ENCODE assay signal across 14 cellular contexts in the genomic region with DNA sequence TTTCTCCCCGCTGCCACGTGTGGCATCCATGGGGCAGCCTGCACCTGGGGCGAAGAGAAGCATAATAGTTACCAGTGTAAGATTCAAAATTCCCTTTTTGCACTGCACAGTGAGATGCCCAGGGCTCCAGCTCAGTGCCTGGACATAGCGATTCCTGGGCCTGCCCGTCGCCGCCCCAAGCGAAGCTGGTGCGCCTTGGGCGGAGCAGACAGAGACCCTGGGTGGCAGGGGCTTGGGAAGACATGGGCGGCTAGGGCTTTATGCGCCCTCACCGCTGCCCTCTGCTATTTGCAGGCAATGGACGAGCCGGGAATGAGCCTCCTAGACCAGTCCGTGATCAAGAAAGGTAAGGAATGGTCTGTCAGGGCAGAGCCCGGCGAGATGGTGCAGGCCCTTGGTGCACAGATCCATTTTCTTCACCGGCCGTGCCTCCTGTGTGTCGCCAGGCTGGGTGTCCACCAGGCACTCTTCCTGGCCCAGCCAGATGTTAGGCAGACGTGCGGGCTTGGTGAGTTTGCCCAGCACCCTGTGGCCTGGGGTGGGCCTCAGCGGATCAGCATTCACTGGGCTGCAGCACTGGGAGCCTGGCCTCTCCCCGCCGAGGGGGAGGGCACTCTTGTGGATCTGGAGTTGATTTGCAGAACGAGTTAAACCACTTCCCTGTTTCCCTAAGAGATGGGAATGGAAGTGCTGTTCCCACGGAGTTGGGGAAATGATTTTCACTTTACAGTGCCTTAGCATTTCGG. TPM values are rescaled to one million over a fixed set of nuclear protein-coding genes. Genes with fewer than 3 reads are reported as not detected.
A peak's percentile ranks its signal among the peaks of the same experiment; 100 is the strongest.
DNase-seq lines count a peak whose midpoint lies in the region; ATAC-seq, FAIRE-seq and TF ChIP-seq lines count a peak whose summit lies in the region.
"Had no signal": no experiment of that assay in that cellular context is flagged by ENCODE, and none has a peak within 500 bp of the region (broad histone marks: within the 10 kb centered on the region; RNA-seq: fewer than 3 reads in every experiment).

No MANE protein-coding gene starts in this region.

- H3K4me3 ChIP-seq in BLaER1 = no peak overlapping the region
- no peak overlapping the region for H3K4me3 ChIP-seq in mucosa of descending colon
- H3K4me3 ChIP-seq: gastroesophageal sphincter had no signal

- ATAC-seq in mucosa of descending colon = peak; percentile 22
- no peak for ATAC-seq in GM21576 (IDR thresholded peaks at IDR 0.05; ENCODE audit: unreplicated experiment)
- ATAC-seq: gastroesophageal sphincter had no signal

- H3K27me3 ChIP-seq in BLaER1 = peaks cover 66% of the 10 kb centered on the region
- H3K27me3 ChIP-seq: BE2C had no signal

- TF ChIP-seq CTCF in mucosa of descending colon (IDR thresholded peaks at IDR 0.05) = no peak

- H3K36me3 ChIP-seq in BLaER1 (no peaks in the 10 kb centered on the region), mucosa of descending colon (ENCODE audit: low read depth) (no peaks in the 10 kb centered on the region)
- H3K36me3 ChIP-seq: BE2C, gastroesophageal sphincter had no signal

- no peaks in the 10 kb centered on the region for H3K9me3 Mint-ChIP-seq in dendritic cell treated with granulocyte-macrophage colony-stimulating factor and Interleukin-4, amounts not matched to agents 40 ng/mL and 50 ng/mL, for 4 days
- H3K9me3 Mint-ChIP-seq: stimulated activated naive CD8-positive, alpha-beta T cell treated with anti-CD3 and anti-CD28 coated beads, Interleukin-15, Interleukin-2, amounts not matched to agents 100 ng/mL and 50 ng/mL, for 24 hours had no signal

- peak overlapping the region; percentile 10 for H3K27ac Mint-ChIP-seq in dendritic cell treated with granulocyte-macrophage colony-stimulating factor and Interleukin-4, amounts not matched to agents 40 ng/mL and 50 ng/mL, for 4 days
- H3K27ac Mint-ChIP-seq: stimulated activated naive CD8-positive, alpha-beta T cell treated with anti-CD3 and anti-CD28 coated beads, Interleukin-15, Interleukin-2, amounts not matched to agents 100 ng/mL and 50 ng/mL, for 24 hours had no signal

- H3K9ac ChIP-seq in BLaER1 = no peak overlapping the region

- H3K4me2 ChIP-seq in BLaER1 = peak overlapping the region; percentile 100

- H3K9me3 ChIP-seq in BLaER1 = peaks cover 5% of the 10 kb centered on the region; the same call in 1 of the 2 replicates
- no peaks in the 10 kb centered on the region for H3K9me3 ChIP-seq in mucosa of descending colon
- H3K9me3 ChIP-seq: BE2C, gastroesophageal sphincter had no signal

- no peak overlapping the region for H3K27ac ChIP-seq in BLaER1
- H3K27ac ChIP-seq: gastroesophageal sphincter had no signal

- peak; percentile 67 for DNase-seq in HT-29 (ENCODE audit: low spot score)
- no peak for DNase-seq in mucosa of descending colon
- no peak for DNase-seq in C1 segment of cervical spinal cord (lab: John Stamatoyannopoulos, UW)
- no peak for DNase-seq in NCI-H1105 (lab: John Stamatoyannopoulos, UW)
- no peak for DNase-seq in HTR-8/SVneo (ENCODE audit: insufficient read length, low spot score)
- DNase-seq: BE2C; NCI-H1105 treated with DMSO at 0.1 percent for 48 hours; SHP77; stimulated activated CD4-positive, alpha-beta T cell treated with anti-CD3 and anti-CD28 coated beads, Interleukin-4, amount 100 ng/mL, for 4 hours had no signal

- intact Hi-C loops in dendritic cell treated with granulocyte-macrophage colony-stimulating factor and Interleukin-4, amounts not matched to agents 40 ng/mL and 50 ng/mL, for 4 days (cut with micrococcal nuclease) = no loop called here
- intact Hi-C loops in mucosa of descending colon (cut with DNase I, micrococcal nuclease) = loop anchor here in 1 of 2 donors (5.0 kb wide), 1 partner anchor 142 kb away; a partner anchor contains a TSS

- no peak for FAIRE-seq in HTR-8/SVneo (lab: Jason Lieb, UNC)

- H3K27me3 Mint-ChIP-seq in dendritic cell treated with granulocyte-macrophage colony-stimulating factor and Interleukin-4, amounts not matched to agents 40 ng/mL and 50 ng/mL, for 4 days = peaks cover 45% of the 10 kb centered on the region

- no peak overlapping the region for H3K4me3 Mint-ChIP-seq in dendritic cell treated with granulocyte-macrophage colony-stimulating factor and Interleukin-4, amounts not matched to agents 40 ng/mL and 50 ng/mL, for 4 days

- H3K36me3 Mint-ChIP-seq in dendritic cell treated with granulocyte-macrophage colony-stimulating factor and Interleukin-4, amounts not matched to agents 40 ng/mL and 50 ng/mL, for 4 days (ENCODE audit: low read depth) = no peaks in the 10 kb centered on the region

- 0 out of 2 replicates have a peak, but pooled peaks cover 8% of the 10 kb centered on the region for H4K20me1 ChIP-seq in BLaER1

- H3K4me1 ChIP-seq in BLaER1 (peaks cover 72% of the 10 kb centered on the region), mucosa of descending colon (ENCODE audit: low read depth) (peaks cover 19% of the 10 kb centered on the region)
- H3K4me1 ChIP-seq: BE2C had no signal

- peaks cover 40% of the 10 kb centered on the region for H3K4me1 Mint-ChIP-seq in dendritic cell treated with granulocyte-macrophage colony-stimulating factor and Interleukin-4, amounts not matched to agents 40 ng/mL and 50 ng/mL, for 4 days (ENCODE audit: low read depth)

RNA-seq across cellular contexts. Expression of a gene that starts 1.7 kb away (rescaled TPM):
- total RNA-seq in HT-29 (2014; rRNA removed; shearing (Covaris generic)) = 0.05 and 0.28 TPM in 2 replicates
- total RNA-seq in mucosa of descending colon = under 1 TPM; 0.27 to 0.79 (median 0.67) TPM

RNA-seq across cellular contexts. Expression of a gene that starts 17.2 kb away (rescaled TPM):
- 42.4 and 50.9 TPM in 2 replicates for total RNA-seq in HT-29 (2014; rRNA removed; shearing (Covaris generic))
- 10 to 100 TPM in 2 of 3 donors, 1 to 10 TPM in 1; 6.7 to 30.4 (median 11.2) TPM for total RNA-seq in mucosa of descending colon

RNA-seq across cellular contexts. Expression of a gene that starts 17.6 kb away (rescaled TPM):
- 33.9 and 34.1 TPM in 2 replicates for total RNA-seq in HT-29 (2014; rRNA removed; shearing (Covaris generic))
- 10 to 100 TPM; 59.6 to 84.6 (median 75.7) TPM for total RNA-seq in mucosa of descending colon
